In genomic region chr12:109276160-109276559, GRCh38 we compare ENCODE assay signal across 22 cellular contexts. TPM values are rescaled to one million over a fixed set of nuclear protein-coding genes. Genes with fewer than 3 reads are reported as not detected.
DNase-seq lines count a peak whose midpoint lies in the region; ATAC-seq, FAIRE-seq and TF ChIP-seq lines count a peak whose summit lies in the region.
"Had no signal": no experiment of that assay in that cellular context is flagged by ENCODE, and none has a peak within 500 bp of the region (broad histone marks: within the 10 kb centered on the region; RNA-seq: fewer than 3 reads in every experiment).

No MANE protein-coding gene starts in this region.

- peaks cover 8% of the 10 kb centered on the region for H3K27me3 Mint-ChIP-seq in endodermal cell (ENCODE audit: insufficient read depth)
- peaks cover 3 to 15% (median 8%) of the 10 kb centered on the region in 5 donors for H3K27me3 Mint-ChIP-seq in naive thymus-derived CD4-positive, alpha-beta T cell

- intact Hi-C loops in kidney (cut with DNase I), result no loop called here
- intact Hi-C loops in naive thymus-derived CD4-positive, alpha-beta T cell (cut with micrococcal nuclease), result no loop called here

- H3K27ac Mint-ChIP-seq in endodermal cell, result no peak overlapping the region
- H3K27ac Mint-ChIP-seq in naive thymus-derived CD4-positive, alpha-beta T cell, result no peak overlapping the region
- no peak overlapping the region for H3K27ac Mint-ChIP-seq in activated naive CD4-positive, alpha-beta T cell treated with anti-CD3 and anti-CD28 coated beads, Interleukin-2, amount 50 U/mL, for 72 hours
- H3K27ac Mint-ChIP-seq: CD14-positive monocyte; CD4-positive, alpha-beta T cell; CD8-positive, alpha-beta memory T cell had no signal

- H3K36me3 ChIP-seq in BLaER1, result no peaks in the 10 kb centered on the region
- no peaks in the 10 kb centered on the region for H3K36me3 ChIP-seq in BLaER1 treated with 17β-estradiol and CSF1 and Interleukin-3, amounts not matched to agents 10 nM and 100 nM
- no peaks in the 10 kb centered on the region for H3K36me3 ChIP-seq in kidney (ENCODE audit: control insufficient read depth in 1 of 2, insufficient read depth in 2 of 2, low read length in 2 of 2)
- H3K36me3 ChIP-seq in endodermal cell (ENCODE audit: control insufficient read depth, insufficient read depth, low read length), result no peaks in the 10 kb centered on the region
- no peaks in the 10 kb centered on the region for H3K36me3 ChIP-seq in naive thymus-derived CD4-positive, alpha-beta T cell (ENCODE audit: control insufficient read depth in 2 of 3, insufficient read depth in 3 of 3, low read length in 3 of 3)

- no peak overlapping the region for H3K4me3 ChIP-seq in BLaER1
- no peak overlapping the region for H3K4me3 ChIP-seq in BLaER1 treated with 17β-estradiol and CSF1 and Interleukin-3, amounts not matched to agents 10 nM and 100 nM
- H3K4me3 ChIP-seq in NB4 (ENCODE audit: low read depth, low read length), result no peak overlapping the region
- no peak overlapping the region for H3K4me3 ChIP-seq in kidney (ENCODE audit: low read length in 2 of 2)
- no peak overlapping the region for H3K4me3 ChIP-seq in endodermal cell (ENCODE audit: low read length)
- no peak overlapping the region for H3K4me3 ChIP-seq in naive thymus-derived CD4-positive, alpha-beta T cell (ENCODE audit: low read length)
- H3K4me3 ChIP-seq: GM23248 had no signal

- H3K36me3 Mint-ChIP-seq in endodermal cell (ENCODE audit: low read depth), result no peaks in the 10 kb centered on the region
- peaks cover 0 to 4% (median 0%) of the 10 kb centered on the region in 5 donors for H3K36me3 Mint-ChIP-seq in naive thymus-derived CD4-positive, alpha-beta T cell
- H3K36me3 Mint-ChIP-seq in activated naive CD4-positive, alpha-beta T cell treated with anti-CD3 and anti-CD28 coated beads, Interleukin-2, amount 50 U/mL, for 72 hours, result no peaks in the 10 kb centered on the region
- H3K36me3 Mint-ChIP-seq: CD14-positive monocyte; CD8-positive, alpha-beta memory T cell had no signal

- DNase-seq in NB4 (ENCODE audit: low read depth) (peak; percentile 45), kidney (peak; percentile 20), endodermal cell (no peak)
- DNase-seq in naive thymus-derived CD4-positive, alpha-beta T cell, result no peak
- DNase-seq in activated naive CD4-positive, alpha-beta T cell (lab: John Stamatoyannopoulos, UW), result no peak
- DNase-seq in activated naive CD4-positive, alpha-beta T cell treated with anti-CD3 and anti-CD28 coated beads, Interleukin-2, amount 50 U/mL, for 72 hours (ENCODE audit: low spot score in 2 of 2), result no peak
- DNase-seq: CD4-positive, alpha-beta T cell; CD8-positive, alpha-beta memory T cell; DMS53; DMS79 treated with DMSO at 0.1 percent for 48 hours; GM23248; H9 had no signal

- ATAC-seq in naive thymus-derived CD4-positive, alpha-beta T cell, result no peak
- ATAC-seq in activated naive CD4-positive, alpha-beta T cell treated with anti-CD3 and anti-CD28 coated beads, Interleukin-2, amount 50 U/mL, for 72 hours, result no peak
- ATAC-seq: HCT116 had no signal

- H3K27ac ChIP-seq in BLaER1 (no peak overlapping the region), kidney (ENCODE audit: low read depth in 2 of 2, low read length in 2 of 2) (no peak overlapping the region), endodermal cell (ENCODE audit: low read depth, low read length) (no peak overlapping the region)
- H3K27ac ChIP-seq in BLaER1 treated with 17β-estradiol and CSF1 and Interleukin-3, amounts not matched to agents 10 nM and 100 nM, result peak overlapping the region in 2 of 11 experiments; percentile 5 to 13; a peak in 1 of 22 replicates
- no peak overlapping the region for H3K27ac ChIP-seq in naive thymus-derived CD4-positive, alpha-beta T cell (ENCODE audit: low read depth, low read length)
- H3K27ac ChIP-seq: GM23248 had no signal

- no peak overlapping the region for H3K4me3 Mint-ChIP-seq in endodermal cell
- H3K4me3 Mint-ChIP-seq in naive thymus-derived CD4-positive, alpha-beta T cell, result no peak overlapping the region
- H3K4me3 Mint-ChIP-seq: CD4-positive, alpha-beta T cell; CD8-positive, alpha-beta memory T cell; H9 had no signal

- TF ChIP-seq CTCF in NB4 (IDR thresholded peaks at IDR 0.05; ENCODE audit: low read depth, low read length) (no peak), kidney (IDR thresholded peaks at IDR 0.05; ENCODE audit: borderline replicate concordance, extremely low read depth, insufficient read depth) (no peak), endodermal cell (conservative IDR thresholded peaks at IDR 0.05) (no peak)

- H3K9me3 ChIP-seq in BLaER1 (no peaks in the 10 kb centered on the region), kidney (ENCODE audit: control insufficient read depth in 1 of 2, low read length in 2 of 2) (no peaks in the 10 kb centered on the region), endodermal cell (ENCODE audit: control insufficient read depth, low read length) (no peaks in the 10 kb centered on the region)
- no peaks in the 10 kb centered on the region for H3K9me3 ChIP-seq in BLaER1 treated with 17β-estradiol and CSF1 and Interleukin-3, amounts not matched to agents 10 nM and 100 nM (replicated peaks in 1 of 11)
- H3K9me3 ChIP-seq in naive thymus-derived CD4-positive, alpha-beta T cell (ENCODE audit: control insufficient read depth in 2 of 3, low read length in 3 of 3), result no peaks in the 10 kb centered on the region

- H3K4me2 ChIP-seq in BLaER1, result peak overlapping the region; percentile 45; the same call in 1 of the 2 replicates
- peak overlapping the region in 9 of 11 experiments; percentile 11 to 77 (median 61); a peak in 10 of 22 replicates for H3K4me2 ChIP-seq in BLaER1 treated with 17β-estradiol and CSF1 and Interleukin-3, amounts not matched to agents 10 nM and 100 nM

- TF ChIP-seq POLR2A in NB4 (IDR thresholded peaks at IDR 0.05; ENCODE audit: extremely low read depth, insufficient read length), result no peak

- no peaks in the 10 kb centered on the region for H4K20me1 ChIP-seq in BLaER1
- no peaks in the 10 kb centered on the region; a peak in 1 of 22 replicates for H4K20me1 ChIP-seq in BLaER1 treated with 17β-estradiol and CSF1 and Interleukin-3, amounts not matched to agents 10 nM and 100 nM

- CTCF ChIA-PET in naive thymus-derived CD4-positive, alpha-beta T cell (lab: Charles Lee), result no interaction called here

- H3K27me3 ChIP-seq in BLaER1 (no peaks in the 10 kb centered on the region), endodermal cell (ENCODE audit: control insufficient read depth, insufficient read depth, low read length, poor library complexity, severe bottlenecking) (no peaks in the 10 kb centered on the region)
- no peaks in the 10 kb centered on the region for H3K27me3 ChIP-seq in BLaER1 treated with 17β-estradiol and CSF1 and Interleukin-3, amounts not matched to agents 10 nM and 100 nM
- no peaks in the 10 kb centered on the region for H3K27me3 ChIP-seq in naive thymus-derived CD4-positive, alpha-beta T cell (ENCODE audit: control insufficient read depth in 2 of 2, insufficient read depth in 2 of 2, low read length in 2 of 2)

- no peak for FAIRE-seq in kidney (lab: Jason Lieb, UNC)
- FAIRE-seq: GM12891, GM18507, H1 had no signal

- H3K4me1 Mint-ChIP-seq in endodermal cell, result peaks cover 9% of the 10 kb centered on the region
- H3K4me1 Mint-ChIP-seq in naive thymus-derived CD4-positive, alpha-beta T cell, result peaks cover 0 to 5% (median 0%) of the 10 kb centered on the region in 7 donors
- H3K4me1 Mint-ChIP-seq: CD8-positive, alpha-beta memory T cell had no signal

- WGBS in endodermal cell (ENCODE audit: insufficient coverage in 1 of 2, insufficient read length in 1 of 2), 2 experiments, result 88 to 92% methylated on average over 5 of the region's 5 CpGs

- H3K4me1 ChIP-seq in BLaER1 (peaks cover 10% of the 10 kb centered on the region), kidney (ENCODE audit: control insufficient read depth in 1 of 2, insufficient read depth in 1 of 2, low read depth in 1 of 2, low read length in 2 of 2) (peaks cover 0 to 7% of the 10 kb centered on the region in 2 donors), endodermal cell (ENCODE audit: control insufficient read depth, insufficient read depth, low read length) (no peaks in the 10 kb centered on the region)
- peaks cover 9 to 17% (median 11%) of the 10 kb centered on the region in 10 experiments for H3K4me1 ChIP-seq in BLaER1 treated with 17β-estradiol and CSF1 and Interleukin-3, amounts not matched to agents 10 nM and 100 nM
- H3K4me1 ChIP-seq in naive thymus-derived CD4-positive, alpha-beta T cell (ENCODE audit: control insufficient read depth in 2 of 2, insufficient read depth in 2 of 2, low read length in 2 of 2), result no peaks in the 10 kb centered on the region

- no peak overlapping the region for H3K9ac ChIP-seq in BLaER1
- H3K9ac ChIP-seq in BLaER1 treated with 17β-estradiol and CSF1 and Interleukin-3, amounts not matched to agents 10 nM and 100 nM, result no peak overlapping the region
- no peak overlapping the region for H3K9ac ChIP-seq in kidney (ENCODE audit: low read length in 2 of 2)
- H3K9ac ChIP-seq in endodermal cell (ENCODE audit: extremely low read depth, low read length, poor library complexity, severe bottlenecking), result no peak overlapping the region
- H3K9ac ChIP-seq: GM23248 had no signal

- H3K9me3 Mint-ChIP-seq in endodermal cell, result peaks cover 2% of the 10 kb centered on the region
- H3K9me3 Mint-ChIP-seq in naive thymus-derived CD4-positive, alpha-beta T cell, result peaks cover 0 to 2% (median 0%) of the 10 kb centered on the region in 11 donors
- H3K9me3 Mint-ChIP-seq in activated naive CD4-positive, alpha-beta T cell treated with anti-CD3 and anti-CD28 coated beads, Interleukin-2, amount 50 U/mL, for 72 hours, result no peaks in the 10 kb centered on the region
- H3K9me3 Mint-ChIP-seq: H9 had no signal

- POLR2A ChIA-PET in naive thymus-derived CD4-positive, alpha-beta T cell (lab: Charles Lee), result no interaction called here

RNA-seq across cellular contexts. Expression of gene FOXN4, which starts 32.9 kb away (rescaled TPM):
- total RNA-seq in kidney (not detected), endodermal cell (under 1 TPM; 0.20 to 0.55 TPM)
- polyA plus RNA-seq in kidney (ENCODE audit: insufficient read depth, low read depth, low replicate concordance), result 0.82 TPM
- polyA plus RNA-seq in endodermal cell (2013, experiment 1 of 2), result 0.82 TPM
- polyA plus RNA-seq in endodermal cell (2013, experiment 2 of 2), result 0.99 TPM
- not detected for total RNA-seq in naive thymus-derived CD4-positive, alpha-beta T cell
- not detected for polyA plus RNA-seq in naive thymus-derived CD4-positive, alpha-beta T cell
- not detected for total RNA-seq in activated naive CD4-positive, alpha-beta T cell treated with anti-CD3 and anti-CD28 coated beads, Interleukin-2, amount 50 U/mL, for 72 hours
- total RNA-seq: A172; A673; CD4-positive, alpha-beta T cell; CD8-positive, alpha-beta memory T cell; GM23248 had no signal
- polyA plus RNA-seq: BJ; CD14-positive monocyte; CD8-positive, alpha-beta memory T cell; GM23248 had no signal

Comparison
In these comparisons a context has a peak if more than half of its experiments do, and no peak if none do; other contexts are left out.
1. DNase-seq: peak in NB4 (single experiment) and kidney (single experiment); none in endodermal cell (single experiment), naive thymus-derived CD4-positive, alpha-beta T cell (0 of 9), activated naive CD4-positive, alpha-beta T cell (0 of 4) and activated naive CD4-positive, alpha-beta T cell treated with anti-CD3 and anti-CD28 coated beads, Interleukin-2, amount 50 U/mL, for 72 hours (0 of 2).